In genomic region chr5:131328536-131329186, GRCh38 we compare ENCODE assay signal across 12 cellular contexts.
DNase-seq lines count a peak whose midpoint lies in the region; ATAC-seq and TF ChIP-seq lines count a peak whose summit lies in the region.
"Had no signal": no experiment of that assay in that cellular context is flagged by ENCODE, and none has a peak within 500 bp of the region (broad histone marks: within the 10 kb centered on the region; RNA-seq: fewer than 3 reads in every experiment).

No MANE protein-coding gene starts in this region.

- no peaks in the 10 kb centered on the region for H3K9me3 Mint-ChIP-seq in activated naive CD4-positive, alpha-beta T cell treated with anti-CD3 and anti-CD28 coated beads for 36 hours
- H3K9me3 Mint-ChIP-seq in activated naive CD4-positive, alpha-beta T cell treated with anti-CD3 and anti-CD28 coated beads, Interleukin-2, amount 10 ng/mL, durations not matched to agents 7 days and 5 days = no peaks in the 10 kb centered on the region
- no peaks in the 10 kb centered on the region for H3K9me3 Mint-ChIP-seq in stimulated activated naive CD8-positive, alpha-beta T cell treated with anti-CD3 and anti-CD28 coated beads, Interleukin-15, Interleukin-2, amounts not matched to agents 100 ng/mL and 50 ng/mL, for 24 hours

- no peak overlapping the region for H3K4me3 Mint-ChIP-seq in activated naive CD4-positive, alpha-beta T cell treated with anti-CD3 and anti-CD28 coated beads for 36 hours
- H3K4me3 Mint-ChIP-seq in activated naive CD4-positive, alpha-beta T cell treated with anti-CD3 and anti-CD28 coated beads, Interleukin-2, amount 10 ng/mL, durations not matched to agents 7 days and 5 days = no peak overlapping the region
- H3K4me3 Mint-ChIP-seq in stimulated activated naive CD8-positive, alpha-beta T cell treated with anti-CD3 and anti-CD28 coated beads, Interleukin-15, Interleukin-2, amounts not matched to agents 100 ng/mL and 50 ng/mL, for 24 hours = no peak overlapping the region

- no peak for DNase-seq in activated naive CD4-positive, alpha-beta T cell treated with anti-CD3 and anti-CD28 coated beads for 36 hours
- DNase-seq in activated naive CD4-positive, alpha-beta T cell treated with anti-CD3 and anti-CD28 coated beads, Interleukin-2, amount 10 ng/mL, durations not matched to agents 7 days and 5 days = no peak
- peak; percentile 37 for DNase-seq in fibroblast of peridontal ligament (ENCODE audit: extremely low read depth)
- no peak for DNase-seq in body of pancreas
- no peak for DNase-seq in NOMO-1 treated with DMSO at 0.1 percent for 48 hours (lab: John Stamatoyannopoulos, UW; ENCODE audit: unreplicated experiment)
- DNase-seq: aorta, NCI-H2081 treated with DMSO at 0.1 percent for 48 hours, T-helper 2 cell had no signal

- TF ChIP-seq CTCF in body of pancreas (IDR thresholded peaks at IDR 0.05) = no peak

- peaks cover 64% of the 10 kb centered on the region for H3K4me1 Mint-ChIP-seq in activated naive CD4-positive, alpha-beta T cell treated with anti-CD3 and anti-CD28 coated beads for 36 hours (ENCODE audit: low read depth)
- H3K4me1 Mint-ChIP-seq in activated naive CD4-positive, alpha-beta T cell treated with anti-CD3 and anti-CD28 coated beads, Interleukin-2, amount 10 ng/mL, durations not matched to agents 7 days and 5 days = peaks cover 52% of the 10 kb centered on the region
- peaks cover 82% of the 10 kb centered on the region for H3K4me1 Mint-ChIP-seq in stimulated activated naive CD8-positive, alpha-beta T cell treated with anti-CD3 and anti-CD28 coated beads, Interleukin-15, Interleukin-2, amounts not matched to agents 100 ng/mL and 50 ng/mL, for 24 hours (ENCODE audit: low read depth)

- H3K27ac ChIP-seq in body of pancreas = no peak overlapping the region
- H3K27ac ChIP-seq: C4-2B had no signal

- peak overlapping the region; percentile 64 for H3K27ac Mint-ChIP-seq in activated naive CD4-positive, alpha-beta T cell treated with anti-CD3 and anti-CD28 coated beads for 36 hours
- H3K27ac Mint-ChIP-seq in activated naive CD4-positive, alpha-beta T cell treated with anti-CD3 and anti-CD28 coated beads, Interleukin-2, amount 10 ng/mL, durations not matched to agents 7 days and 5 days = no peak overlapping the region
- H3K27ac Mint-ChIP-seq in stimulated activated naive CD8-positive, alpha-beta T cell treated with anti-CD3 and anti-CD28 coated beads, Interleukin-15, Interleukin-2, amounts not matched to agents 100 ng/mL and 50 ng/mL, for 24 hours = peak overlapping the region; percentile 87

- ATAC-seq in SK-N-SH treated with all-trans-retinoic acid at 6 μM for 48 hours (peak; percentile 91), HG02642 (IDR thresholded peaks at IDR 0.05; ENCODE audit: poor library complexity, unreplicated experiment) (no peak), body of pancreas (no peak)

- CTCF ChIA-PET in activated naive CD4-positive, alpha-beta T cell treated with anti-CD3 and anti-CD28 coated beads for 36 hours (lab: Charles Lee) = interaction anchor here (0.6 to 1.0 kb wide), 2 partner anchors 54 to 181 kb away, joined by 3 to 6 read pairs; no protein-coding TSS in a partner anchor
- CTCF ChIA-PET in activated naive CD4-positive, alpha-beta T cell treated with anti-CD3 and anti-CD28 coated beads, Interleukin-2, amount 10 ng/mL, durations not matched to agents 7 days and 5 days (lab: Charles Lee) = interaction anchor here (1.2 kb wide), 1 partner anchor 54 kb away, joined by 3 read pairs; no protein-coding TSS in a partner anchor

- TF ChIP-seq POLR2A in body of pancreas (IDR thresholded peaks at IDR 0.05) = no peak

- H3K9me3 ChIP-seq in body of pancreas = no peaks in the 10 kb centered on the region

- no peaks in the 10 kb centered on the region for H3K36me3 ChIP-seq in body of pancreas (replicated peaks in 1 of 2; ENCODE audit: insufficient read depth in 1 of 2, low read depth in 2 of 2)

- H3K36me3 Mint-ChIP-seq in activated naive CD4-positive, alpha-beta T cell treated with anti-CD3 and anti-CD28 coated beads for 36 hours (ENCODE audit: low read depth) = peaks cover 36% of the 10 kb centered on the region
- H3K36me3 Mint-ChIP-seq in activated naive CD4-positive, alpha-beta T cell treated with anti-CD3 and anti-CD28 coated beads, Interleukin-2, amount 10 ng/mL, durations not matched to agents 7 days and 5 days = peaks cover 53% of the 10 kb centered on the region
- peaks cover 53% of the 10 kb centered on the region for H3K36me3 Mint-ChIP-seq in stimulated activated naive CD8-positive, alpha-beta T cell treated with anti-CD3 and anti-CD28 coated beads, Interleukin-15, Interleukin-2, amounts not matched to agents 100 ng/mL and 50 ng/mL, for 24 hours (ENCODE audit: low read depth)

- intact Hi-C loops in activated naive CD4-positive, alpha-beta T cell treated with anti-CD3 and anti-CD28 coated beads for 36 hours (cut with micrococcal nuclease) = loop anchor here (1.0 kb wide), 1 partner anchor 28 kb away; no protein-coding TSS in a partner anchor
- intact Hi-C loops in body of pancreas (cut with DNase I) = no loop called here

- no peak overlapping the region for H3K4me3 ChIP-seq in body of pancreas

- H3K27me3 ChIP-seq in body of pancreas = no peaks in the 10 kb centered on the region

- peaks cover 22% of the 10 kb centered on the region for H3K4me1 ChIP-seq in body of pancreas

- 85 to 87% methylated on average over 3 of the region's 3 CpGs for WGBS in body of pancreas, 2 donors

- no peaks in the 10 kb centered on the region for H3K27me3 Mint-ChIP-seq in activated naive CD4-positive, alpha-beta T cell treated with anti-CD3 and anti-CD28 coated beads for 36 hours (ENCODE audit: low read depth)
- no peaks in the 10 kb centered on the region for H3K27me3 Mint-ChIP-seq in activated naive CD4-positive, alpha-beta T cell treated with anti-CD3 and anti-CD28 coated beads, Interleukin-2, amount 10 ng/mL, durations not matched to agents 7 days and 5 days
- no peaks in the 10 kb centered on the region for H3K27me3 Mint-ChIP-seq in stimulated activated naive CD8-positive, alpha-beta T cell treated with anti-CD3 and anti-CD28 coated beads, Interleukin-15, Interleukin-2, amounts not matched to agents 100 ng/mL and 50 ng/mL, for 24 hours

TF ChIP-seq in SK-N-SH treated with all-trans-retinoic acid at 6 μM for 48 hours, 23 proteins besides CTCF, POLR2A, EP300 and RAD21:
- no peak for TF ChIP-seq ESRRG (CRISPR knock-in tag; IDR thresholded peaks at IDR 0.05)
- TF ChIP-seq SNAI2 (CRISPR knock-in tag; IDR thresholded peaks at IDR 0.05) = no peak
